Comparison of ENCODE assay signal across 8 cellular contexts in the genomic region with DNA sequence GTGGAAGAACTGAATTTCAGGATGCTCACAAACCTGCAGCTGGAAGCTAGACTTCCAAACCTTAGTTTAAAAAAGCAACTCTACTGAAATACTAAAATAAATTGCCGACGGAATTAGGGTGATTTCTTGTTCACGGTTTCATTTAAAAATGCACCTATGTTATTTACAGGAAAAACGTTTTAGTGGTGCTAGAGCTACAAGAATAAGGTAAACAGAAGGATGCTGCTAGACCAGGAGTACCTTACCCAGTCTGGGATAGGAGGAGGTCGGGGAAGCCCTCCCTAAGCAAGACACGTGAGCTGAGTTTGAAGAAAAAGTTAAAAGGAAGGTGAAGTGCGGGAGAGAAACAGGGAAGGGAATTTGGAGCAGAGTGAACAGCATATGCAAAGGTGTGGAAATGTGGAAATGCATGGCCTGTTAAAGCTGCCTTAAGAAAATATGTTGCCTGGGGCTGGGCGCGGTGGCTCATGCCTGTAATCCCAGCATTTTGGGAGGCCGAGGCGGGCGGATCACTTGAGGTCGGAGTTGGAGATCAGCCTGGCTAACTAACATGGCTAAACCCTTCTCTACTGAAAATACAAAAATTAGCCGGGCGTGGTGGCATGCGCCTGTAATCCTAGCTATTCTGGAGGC. TPM values are rescaled to one million over a fixed set of nuclear protein-coding genes. Genes with fewer than 3 reads are reported as not detected.
DNase-seq lines count a peak whose midpoint lies in the region; ATAC-seq and TF ChIP-seq lines count a peak whose summit lies in the region.

No MANE protein-coding gene starts in this region.

- POLR2A ChIA-PET in activated naive CD8-positive, alpha-beta T cell treated with anti-CD3 and anti-CD28 coated beads, Interleukin-2, amount 10 ng/mL, durations not matched to agents 7 days and 5 days (lab: Charles Lee): interaction anchor here (1.1 to 3.3 kb wide), 10 partner anchors 10 to 176 kb away, joined by 3 to 28 read pairs (median 8); partner anchors contain the start of genes FEN1, INCENP and TMEM258

- peak overlapping the region; percentile 65 for H3K4me3 ChIP-seq in kidney epithelial cell (ENCODE audit: low read depth, low read length)

- peaks cover 28% of the 10 kb centered on the region for H3K36me3 Mint-ChIP-seq in HFFc6 (ENCODE audit: low read depth)
- peaks cover 22% of the 10 kb centered on the region for H3K36me3 Mint-ChIP-seq in activated naive CD8-positive, alpha-beta T cell treated with anti-CD3 and anti-CD28 coated beads, Interleukin-2, amount 10 ng/mL, durations not matched to agents 7 days and 5 days
- H3K36me3 Mint-ChIP-seq in stimulated activated memory B cell treated with anti-CD40 and anti-IgM and Interleukin-4, amounts not matched to agents 10 μg/mL and 1 μg/mL and 100 μg/mL, for 72 hours: peaks cover 15% of the 10 kb centered on the region

- no peaks in the 10 kb centered on the region for H3K27me3 ChIP-seq in kidney epithelial cell (ENCODE audit: control insufficient read depth, insufficient read depth, low read length)

- H3K27ac Mint-ChIP-seq in HFFc6: peak overlapping the region; percentile 97
- H3K27ac Mint-ChIP-seq in activated naive CD8-positive, alpha-beta T cell treated with anti-CD3 and anti-CD28 coated beads, Interleukin-2, amount 10 ng/mL, durations not matched to agents 7 days and 5 days: peak overlapping the region; percentile 94
- peak overlapping the region; percentile 88 for H3K27ac Mint-ChIP-seq in stimulated activated memory B cell treated with anti-CD40 and anti-IgM and Interleukin-4, amounts not matched to agents 10 μg/mL and 1 μg/mL and 100 μg/mL, for 72 hours

- DNase-seq in HFFc6: no peak
- DNase-seq in activated naive CD8-positive, alpha-beta T cell treated with anti-CD3 and anti-CD28 coated beads, Interleukin-2, amount 10 ng/mL, durations not matched to agents 7 days and 5 days: peak; percentile 17
- DNase-seq in kidney epithelial cell (ENCODE audit: low read depth): no peak
- DNase-seq in activated gamma-delta T cell treated with Interleukin-2 at 50 U/mL for 16 hours: no peak
- DNase-seq in DMS 273 treated with DMSO at 0.1 percent for 48 hours (lab: John Stamatoyannopoulos, UW): no peak
- DNase-seq in activated CD4-positive, alpha-beta T cell treated with anti-CD3 and anti-CD28 coated beads, Interleukin-2, amount 50 U/mL, for 48 hours: no peak

- H3K27me3 Mint-ChIP-seq in HFFc6 (ENCODE audit: insufficient read depth): peaks cover 6% of the 10 kb centered on the region
- no peaks in the 10 kb centered on the region for H3K27me3 Mint-ChIP-seq in activated naive CD8-positive, alpha-beta T cell treated with anti-CD3 and anti-CD28 coated beads, Interleukin-2, amount 10 ng/mL, durations not matched to agents 7 days and 5 days
- no peaks in the 10 kb centered on the region for H3K27me3 Mint-ChIP-seq in stimulated activated memory B cell treated with anti-CD40 and anti-IgM and Interleukin-4, amounts not matched to agents 10 μg/mL and 1 μg/mL and 100 μg/mL, for 72 hours

- H3K9me3 Mint-ChIP-seq in HFFc6: no peaks in the 10 kb centered on the region
- H3K9me3 Mint-ChIP-seq in activated naive CD8-positive, alpha-beta T cell treated with anti-CD3 and anti-CD28 coated beads, Interleukin-2, amount 10 ng/mL, durations not matched to agents 7 days and 5 days: no peaks in the 10 kb centered on the region
- H3K9me3 Mint-ChIP-seq in stimulated activated memory B cell treated with anti-CD40 and anti-IgM and Interleukin-4, amounts not matched to agents 10 μg/mL and 1 μg/mL and 100 μg/mL, for 72 hours: no peaks in the 10 kb centered on the region

- H3K4me1 Mint-ChIP-seq in HFFc6 (ENCODE audit: low read depth): peaks cover 77% of the 10 kb centered on the region
- H3K4me1 Mint-ChIP-seq in activated naive CD8-positive, alpha-beta T cell treated with anti-CD3 and anti-CD28 coated beads, Interleukin-2, amount 10 ng/mL, durations not matched to agents 7 days and 5 days: peaks cover 48% of the 10 kb centered on the region
- H3K4me1 Mint-ChIP-seq in stimulated activated memory B cell treated with anti-CD40 and anti-IgM and Interleukin-4, amounts not matched to agents 10 μg/mL and 1 μg/mL and 100 μg/mL, for 72 hours: peaks cover 74% of the 10 kb centered on the region

- H3K36me3 ChIP-seq in kidney epithelial cell (ENCODE audit: control insufficient read depth, insufficient read depth, low read length): peaks cover 2% of the 10 kb centered on the region

- peak overlapping the region; percentile 97 for H3K4me3 Mint-ChIP-seq in HFFc6
- peak overlapping the region; percentile 91 for H3K4me3 Mint-ChIP-seq in activated naive CD8-positive, alpha-beta T cell treated with anti-CD3 and anti-CD28 coated beads, Interleukin-2, amount 10 ng/mL, durations not matched to agents 7 days and 5 days
- H3K4me3 Mint-ChIP-seq in stimulated activated memory B cell treated with anti-CD40 and anti-IgM and Interleukin-4, amounts not matched to agents 10 μg/mL and 1 μg/mL and 100 μg/mL, for 72 hours: no peak overlapping the region

- no peak for TF ChIP-seq CTCF in HFFc6 (IDR thresholded peaks at IDR 0.05)
- no peak for TF ChIP-seq CTCF in kidney epithelial cell (IDR thresholded peaks at IDR 0.05; ENCODE audit: insufficient read depth, low read length, poor library complexity, severe bottlenecking)

- ATAC-seq in activated naive CD8-positive, alpha-beta T cell treated with anti-CD3 and anti-CD28 coated beads, Interleukin-2, amount 10 ng/mL, durations not matched to agents 7 days and 5 days (ENCODE audit: low read depth): no peak
- ATAC-seq in stimulated activated memory B cell treated with anti-CD40 and anti-IgM and Interleukin-4, amounts not matched to agents 10 μg/mL and 1 μg/mL and 100 μg/mL, for 72 hours: no peak
- no peak for ATAC-seq in HG03378 (IDR thresholded peaks at IDR 0.05; ENCODE audit: unreplicated experiment)

RNA-seq across cellular contexts. Expression of gene FTH1, which starts 1.4 kb away (rescaled TPM):
- total RNA-seq in HFFc6 (2021; fragmentation: NEBNext Ultra II Directional; extraction: Animal tissue kit (Norgen Biotek cat#: 25700)): 1,000 to 10,000 TPM; 2,192 to 2,832 (median 2,637) TPM
- 100 to 1,000 TPM; 793 to 808 TPM for total RNA-seq in activated naive CD8-positive, alpha-beta T cell treated with anti-CD3 and anti-CD28 coated beads, Interleukin-2, amount 10 ng/mL, durations not matched to agents 7 days and 5 days
- 2,225 and 2,374 TPM in 2 replicates for total RNA-seq in kidney epithelial cell

RNA-seq across cellular contexts. Expression of gene BEST1, which starts 18.7 kb away (rescaled TPM):
- 1 to 10 TPM in 5 of 6 experiments, under 1 TPM in 1; 0.92 to 2.0 (median 1.9) TPM for total RNA-seq in HFFc6 (2021; fragmentation: NEBNext Ultra II Directional; extraction: Animal tissue kit (Norgen Biotek cat#: 25700))
- under 1 TPM; 0.20 to 0.30 TPM for total RNA-seq in activated naive CD8-positive, alpha-beta T cell treated with anti-CD3 and anti-CD28 coated beads, Interleukin-2, amount 10 ng/mL, durations not matched to agents 7 days and 5 days
- total RNA-seq in kidney epithelial cell: 1.0 and 1.1 TPM in 2 replicates

RNA-seq across cellular contexts. Expression of gene RAB3IL1, which starts 51.5 kb away (rescaled TPM):
- 1 to 10 TPM; 5.3 to 8.8 (median 7.9) TPM for total RNA-seq in HFFc6 (2021; fragmentation: NEBNext Ultra II Directional; extraction: Animal tissue kit (Norgen Biotek cat#: 25700))
- 1 to 10 TPM in 1 of 2 experiments, under 1 TPM in 1; 0.28 to 1.6 TPM for total RNA-seq in activated naive CD8-positive, alpha-beta T cell treated with anti-CD3 and anti-CD28 coated beads, Interleukin-2, amount 10 ng/mL, durations not matched to agents 7 days and 5 days
- total RNA-seq in kidney epithelial cell: 5.2 and 9.9 TPM in 2 replicates
